ENCODE assay signal across 16 cellular contexts in genomic region chr10:78807504-78808202, GRCh38.
DNase-seq lines count a peak whose midpoint lies in the region; ATAC-seq and TF ChIP-seq lines count a peak whose summit lies in the region.
"Had no signal": no experiment of that assay in that cellular context is flagged by ENCODE, and none has a peak within 500 bp of the region (broad histone marks: within the 10 kb centered on the region; RNA-seq: fewer than 3 reads in every experiment).

No MANE protein-coding gene starts in this region.

- CTCF ChIA-PET in Caco-2 (lab: Charles Lee) (no interaction called here), HEK293T (lab: Yijun Ruan, JAX) (no interaction called here)

- H3K4me3 ChIP-seq in Caco-2 (ENCODE audit: low read depth, low read length) (no peak overlapping the region), mesodermal cell (ENCODE audit: extremely low read depth, insufficient read depth, low read length, poor library complexity, severe bottlenecking) (no peak overlapping the region), prostate gland (no peak overlapping the region)
- H3K4me3 ChIP-seq: BLaER1 treated with 17β-estradiol and CSF1 and Interleukin-3, amounts not matched to agents 10 nM and 100 nM had no signal

- TF ChIP-seq POLR2A in prostate gland (IDR thresholded peaks at IDR 0.05), result no peak

- POLR2A ChIA-PET in Caco-2 (lab: Charles Lee) (no interaction called here), HEK293T (lab: Yijun Ruan, JAX) (no interaction called here)

- no peaks in the 10 kb centered on the region for H3K27me3 Mint-ChIP-seq in Caco-2 (ENCODE audit: insufficient read depth, unreplicated experiment)
- no peaks in the 10 kb centered on the region for H3K27me3 Mint-ChIP-seq in stimulated activated naive CD8-positive, alpha-beta T cell treated with anti-CD3 and anti-CD28 coated beads, Interleukin-15, amount 100 ng/mL, for 72 hours

- peaks cover 19% of the 10 kb centered on the region for H3K4me1 Mint-ChIP-seq in Caco-2 (ENCODE audit: low read depth, unreplicated experiment)
- H3K4me1 Mint-ChIP-seq in stimulated activated naive CD8-positive, alpha-beta T cell treated with anti-CD3 and anti-CD28 coated beads, Interleukin-15, amount 100 ng/mL, for 72 hours, result no peaks in the 10 kb centered on the region

- DNase-seq in Caco-2 (no peak), prostate gland (ENCODE audit: low spot score) (no peak), DMS79 (lab: John Stamatoyannopoulos, UW) (no peak), head of caudate nucleus (no peak), HEK293T (ENCODE audit: extremely low spot score) (no peak)
- no peak for DNase-seq in stimulated activated naive CD8-positive, alpha-beta T cell treated with anti-CD3 and anti-CD28 coated beads, Interleukin-15, amount 100 ng/mL, for 72 hours
- DNase-seq: DMS153, EL, NCI-H1048, NCI-H226, NCI-H524 treated with DMSO at 0.1 percent for 48 hours, SHP77 treated with DMSO at 0.1 percent for 48 hours had no signal

- peak overlapping the region; percentile 66 for H3K27ac Mint-ChIP-seq in Caco-2 (ENCODE audit: unreplicated experiment)
- no peak overlapping the region for H3K27ac Mint-ChIP-seq in stimulated activated naive CD8-positive, alpha-beta T cell treated with anti-CD3 and anti-CD28 coated beads, Interleukin-15, amount 100 ng/mL, for 72 hours

- no TSS peak for BruUV-seq in Caco-2 (replicated peaks; lab: Mats Ljungman, UMichigan)

- H3K4me1 ChIP-seq in Caco-2 (peaks cover 16% of the 10 kb centered on the region), mesodermal cell (ENCODE audit: control insufficient read depth, insufficient read depth, low read length, poor library complexity, severe bottlenecking) (peaks cover 58% of the 10 kb centered on the region), prostate gland (replicated peaks) (peaks cover 10% of the 10 kb centered on the region)

- peaks cover 6% of the 10 kb centered on the region for H3K36me3 Mint-ChIP-seq in Caco-2 (ENCODE audit: insufficient read depth, unreplicated experiment)

- WGBS in mesodermal cell (ENCODE audit: insufficient coverage in 2 of 2), 2 experiments, result 62 to 70% methylated on average over 7 to 8 of the region's 12 CpGs
- WGBS in prostate gland, result 77% methylated on average over 12 of the region's 12 CpGs

- H3K36me3 ChIP-seq in Caco-2 (ENCODE audit: control insufficient read depth, insufficient read depth, low read length), result no peaks in the 10 kb centered on the region
- H3K36me3 ChIP-seq in mesodermal cell (ENCODE audit: control insufficient read depth, insufficient read depth, low read length), result no peaks in the 10 kb centered on the region
- H3K36me3 ChIP-seq in prostate gland, result no peaks in the 10 kb centered on the region
- H3K36me3 ChIP-seq: BLaER1 treated with 17β-estradiol and CSF1 and Interleukin-3, amounts not matched to agents 10 nM and 100 nM had no signal

- H3K9me3 Mint-ChIP-seq in Caco-2 (ENCODE audit: unreplicated experiment), result no peaks in the 10 kb centered on the region
- H3K9me3 Mint-ChIP-seq in stimulated activated naive CD8-positive, alpha-beta T cell treated with anti-CD3 and anti-CD28 coated beads, Interleukin-15, amount 100 ng/mL, for 72 hours, result no peaks in the 10 kb centered on the region

- H3K9me3 ChIP-seq in Caco-2, result no peaks in the 10 kb centered on the region
- H3K9me3 ChIP-seq in mesodermal cell (ENCODE audit: control insufficient read depth, low read length), result no peaks in the 10 kb centered on the region
- no peaks in the 10 kb centered on the region for H3K9me3 ChIP-seq in prostate gland
- H3K9me3 ChIP-seq: BLaER1 treated with 17β-estradiol and CSF1 and Interleukin-3, amounts not matched to agents 10 nM and 100 nM had no signal

- no peak overlapping the region for H3K4me3 Mint-ChIP-seq in Caco-2 (ENCODE audit: unreplicated experiment)
- no peak overlapping the region for H3K4me3 Mint-ChIP-seq in stimulated activated naive CD8-positive, alpha-beta T cell treated with anti-CD3 and anti-CD28 coated beads, Interleukin-15, amount 100 ng/mL, for 72 hours

- ATAC-seq in SK-N-SH treated with all-trans-retinoic acid at 6 μM for 48 hours, result no peak
- ATAC-seq in stimulated activated naive CD8-positive, alpha-beta T cell treated with anti-CD3 and anti-CD28 coated beads, Interleukin-15, amount 100 ng/mL, for 72 hours, result no peak

- H3K27ac ChIP-seq in mesodermal cell (ENCODE audit: low read depth, low read length, severe bottlenecking) (peak overlapping the region; percentile 69), prostate gland (peak overlapping the region; percentile 26 to 31)
- H3K27ac ChIP-seq: BLaER1 treated with 17β-estradiol and CSF1 and Interleukin-3, amounts not matched to agents 10 nM and 100 nM; KMS-11 had no signal

- intact Hi-C loops in Caco-2 (cut with micrococcal nuclease; ENCODE audit: unreplicated experiment), result loop anchor here (5.0 kb wide), 1 partner anchor 260 kb away; the partner anchor contains the start of gene ZMIZ1
- intact Hi-C loops in prostate gland (cut with DNase I), result loop anchor here (10.0 kb wide), 1 partner anchor 377 kb away; no protein-coding TSS in a partner anchor
- intact Hi-C loops in head of caudate nucleus (cut with DNase I), result no loop called here

- no peak for TF ChIP-seq CTCF in Caco-2 (IDR thresholded peaks at IDR 0.05; ENCODE audit: insufficient read depth in 1 of 2, low read depth in 1 of 2, low read length in 1 of 2, severe bottlenecking in 1 of 2, unreplicated experiment in 1 of 2)
- no peak for TF ChIP-seq CTCF in prostate gland (IDR thresholded peaks at IDR 0.05)

- H3K27me3 ChIP-seq in Caco-2 (replicated peaks; ENCODE audit: control insufficient read depth, insufficient read depth, low read length) (no peaks in the 10 kb centered on the region), prostate gland (replicated peaks; ENCODE audit: insufficient read depth) (no peaks in the 10 kb centered on the region)
- H3K27me3 ChIP-seq: BLaER1 treated with 17β-estradiol and CSF1 and Interleukin-3, amounts not matched to agents 10 nM and 100 nM had no signal

TF ChIP-seq in SK-N-SH treated with all-trans-retinoic acid at 6 μM for 48 hours, 23 proteins besides CTCF, POLR2A, EP300 and RAD21:
- TF ChIP-seq GLIS3 (CRISPR knock-in tag; IDR thresholded peaks at IDR 0.05) (no peak), TSHZ2 (CRISPR knock-in tag; IDR thresholded peaks at IDR 0.05) (0 out of 2 replicates have a peak, but pooled peaks have one; percentile 12)

TF ChIP-seq in HEK293T, 16 proteins besides CTCF, POLR2A, EP300 and RAD21:
- TF ChIP-seq LEF1 (IDR thresholded peaks at IDR 0.05; ENCODE audit: borderline replicate concordance) (no peak), NFRKB (IDR thresholded peaks at IDR 0.05) (no peak), BHLHE40 (IDR thresholded peaks at IDR 0.05; ENCODE audit: borderline replicate concordance) (no peak), FOXA1 (IDR thresholded peaks at IDR 0.05) (no peak), ARNT (IDR thresholded peaks at IDR 0.05) (no peak), SUZ12 (IDR thresholded peaks at IDR 0.05) (no peak), TARDBP (IDR thresholded peaks at IDR 0.05) (no peak), ELF4 (IDR thresholded peaks at IDR 0.05) (no peak), HDGF (IDR thresholded peaks at IDR 0.05; ENCODE audit: borderline replicate concordance) (no peak), ZNF384 (IDR thresholded peaks at IDR 0.05) (no peak), L3MBTL2 (conservative IDR thresholded peaks at IDR 0.05) (no peak)
